In genomic region chr12:123749355-123749754, GRCh38 we compare ENCODE assay signal across 24 cellular contexts. TPM values are rescaled to one million over a fixed set of nuclear protein-coding genes. Genes with fewer than 3 reads are reported as not detected.
DNase-seq lines count a peak whose midpoint lies in the region; ATAC-seq, FAIRE-seq and TF ChIP-seq lines count a peak whose summit lies in the region.
"Had no signal": no experiment of that assay in that cellular context is flagged by ENCODE, and none has a peak within 500 bp of the region (broad histone marks: within the 10 kb centered on the region; RNA-seq: fewer than 3 reads in every experiment).

No MANE protein-coding gene starts in this region.

- H3K9me3 ChIP-seq in astrocyte (ENCODE audit: insufficient read depth, low read depth, low read length) (no peaks in the 10 kb centered on the region), K562 (replicated peaks; ENCODE audit: control insufficient read depth, insufficient read depth, low read depth, low read length) (no peaks in the 10 kb centered on the region), heart left ventricle (no peaks in the 10 kb centered on the region)
- H3K9me3 ChIP-seq: BE2C, BLaER1 had no signal

- peaks cover 6% of the 10 kb centered on the region for H3K4me1 ChIP-seq in astrocyte (ENCODE audit: insufficient read depth, low read length)
- H3K4me1 ChIP-seq in K562 (replicated peaks in 1 of 2; ENCODE audit: control insufficient read depth in 2 of 2, insufficient read depth in 2 of 2, low read length in 2 of 2): peaks cover 0 to 3% of the 10 kb centered on the region in 2 experiments; a peak in 2 of 5 replicates
- peaks cover 0 to 17% (median 0%) of the 10 kb centered on the region in 12 donors for H3K4me1 ChIP-seq in heart left ventricle
- H3K4me1 ChIP-seq: BE2C had no signal

- TF ChIP-seq POLR2A in K562 (conservative IDR thresholded peaks at IDR 0.05): no peak
- TF ChIP-seq POLR2A in heart left ventricle (IDR thresholded peaks at IDR 0.05): no peak

- H3K27ac Mint-ChIP-seq in astrocyte (ENCODE audit: unreplicated experiment) (no peak overlapping the region), natural killer cell (peak overlapping the region in 1 of 2 donors; percentile 72)
- H3K27ac Mint-ChIP-seq: CD14-positive monocyte; CD4-positive, alpha-beta memory T cell had no signal

- no peak overlapping the region for H3K4me3 ChIP-seq in astrocyte (ENCODE audit: insufficient read depth, low read depth, low read length)
- no peak overlapping the region for H3K4me3 ChIP-seq in K562
- no peak overlapping the region for H3K4me3 ChIP-seq in heart left ventricle
- H3K4me3 ChIP-seq: BLaER1 had no signal

- H2AFZ ChIP-seq in astrocyte (ENCODE audit: low read depth, low read length) (no peak overlapping the region), K562 (ENCODE audit: low read depth, low read length) (no peak overlapping the region)

- H3K27ac ChIP-seq in astrocyte (ENCODE audit: low read depth, low read length): no peak overlapping the region
- no peak overlapping the region for H3K27ac ChIP-seq in K562 (ENCODE audit: extremely low read depth, low read depth, low read length)
- no peak overlapping the region for H3K27ac ChIP-seq in heart left ventricle
- H3K27ac ChIP-seq: BLaER1 had no signal

- DNase-seq in astrocyte (ENCODE audit: low read depth): no peak
- no peak for DNase-seq in K562 (ENCODE audit: extremely low read depth in 1 of 4, low spot score in 3 of 4)
- DNase-seq in natural killer cell: no peak
- DNase-seq in DMS79 (lab: John Stamatoyannopoulos, UW): no peak
- no peak for DNase-seq in heart left ventricle
- DNase-seq in NCI-H345 treated with DMSO at 0.1 percent for 48 hours (lab: John Stamatoyannopoulos, UW; ENCODE audit: unreplicated experiment): no peak
- DNase-seq: 8988T; BE2C; C1 segment of cervical spinal cord; CD4-positive, alpha-beta memory T cell; CD4-positive, CD25-positive, alpha-beta regulatory T cell; CD8-positive, alpha-beta memory T cell; COR-L47; DMS 273 treated with DMSO at 0.1 percent for 48 hours; DMS153; DMS53; DMS79 treated with DMSO at 0.1 percent for 48 hours; GF-D8 had no signal

- intact Hi-C loops in K562 (cut with micrococcal nuclease): no loop called here
- intact Hi-C loops in natural killer cell (cut with micrococcal nuclease): no loop called here
- intact Hi-C loops in heart left ventricle (cut with DNase I): no loop called here

- H3K4me1 Mint-ChIP-seq in astrocyte (ENCODE audit: low read depth, unreplicated experiment) (peaks cover 2% of the 10 kb centered on the region), natural killer cell (peaks cover 39 to 43% of the 10 kb centered on the region in 2 donors)

- peaks cover 8% of the 10 kb centered on the region for H4K20me1 ChIP-seq in astrocyte (ENCODE audit: insufficient read depth, low read length)
- no peaks in the 10 kb centered on the region for H4K20me1 ChIP-seq in K562 (replicated peaks; ENCODE audit: control insufficient read depth, insufficient read depth, low read length)
- H4K20me1 ChIP-seq: BLaER1 had no signal

- no TSS peak for BruUV-seq in K562 (replicated peaks; lab: Mats Ljungman, UMichigan)

- in situ Hi-C loops in K562 (cut with MboI): no loop called here

- POLR2A ChIA-PET in K562 (lab: Yijun Ruan, JAX): interaction anchor here (0.8 to 1.1 kb wide), 3 partner anchors 20 to 608 kb away, joined by 3 to 4 read pairs (median 4); no protein-coding TSS in a partner anchor

- 94% methylated on average over 10 of the region's 10 CpGs for WGBS in K562 (ENCODE audit: insufficient coverage, low coverage, missing lambda C conversion rate)
- 96 to 100% (median 98%) methylated on average over 9 to 10 of the region's 10 CpGs for WGBS in heart left ventricle, 4 donors

- H3K4me2 ChIP-seq in astrocyte (ENCODE audit: low read length) (no peak overlapping the region), K562 (ENCODE audit: insufficient read depth, low read length) (no peak overlapping the region)
- H3K4me2 ChIP-seq: BLaER1 had no signal

- CTCF ChIA-PET in K562 (lab: Yijun Ruan, JAX; ENCODE audit: low intra/inter-chr PET ratio): no interaction called here

- ATAC-seq in K562 (no peak), natural killer cell (no peak), heart left ventricle (no peak)

- TF ChIP-seq CTCF in astrocyte (IDR thresholded peaks at IDR 0.05; ENCODE audit: insufficient read depth, low read depth, low read length): no peak
- TF ChIP-seq CTCF in K562 (IDR thresholded peaks at IDR 0.05 in 2 of 3, conservative IDR thresholded peaks at IDR 0.05 in 1 of 3; ENCODE audit: insufficient read depth in 2 of 3, low read depth in 1 of 3, low read length in 3 of 3): no peak
- no peak for TF ChIP-seq CTCF in natural killer cell (IDR thresholded peaks at IDR 0.05)
- TF ChIP-seq CTCF in heart left ventricle (IDR thresholded peaks at IDR 0.05): no peak

- TF ChIP-seq RAD21 in K562 (CRISPR knock-in tag; conservative IDR thresholded peaks at IDR 0.05 in 1 of 2, IDR thresholded peaks at IDR 0.05 in 1 of 2): no peak

- H3K27me3 ChIP-seq in astrocyte (ENCODE audit: insufficient read depth, low read length) (no peaks in the 10 kb centered on the region), K562 (ENCODE audit: control insufficient read depth in 2 of 2, insufficient read depth in 2 of 2, low read length in 2 of 2) (no peaks in the 10 kb centered on the region), heart left ventricle (no peaks in the 10 kb centered on the region)
- H3K27me3 ChIP-seq: BE2C, BLaER1 had no signal

- no peaks in the 10 kb centered on the region for H3K9me3 Mint-ChIP-seq in astrocyte (ENCODE audit: unreplicated experiment)
- no peaks in the 10 kb centered on the region for H3K9me3 Mint-ChIP-seq in natural killer cell
- H3K9me3 Mint-ChIP-seq: CD14-positive monocyte; CD4-positive, CD25-positive, alpha-beta regulatory T cell; CD8-positive, alpha-beta memory T cell had no signal

- H3K27me3 Mint-ChIP-seq in astrocyte (ENCODE audit: low read depth, unreplicated experiment) (no peaks in the 10 kb centered on the region), natural killer cell (ENCODE audit: low read depth in 2 of 2) (no peaks in the 10 kb centered on the region)
- H3K27me3 Mint-ChIP-seq: CD4-positive, alpha-beta memory T cell; CD4-positive, CD25-positive, alpha-beta regulatory T cell had no signal

- TF ChIP-seq EP300 in K562 (IDR thresholded peaks at IDR 0.05; ENCODE audit: low read length): no peak

- no peak overlapping the region for H3K9ac ChIP-seq in astrocyte (ENCODE audit: low read length)
- H3K9ac ChIP-seq in K562 (ENCODE audit: insufficient read depth in 1 of 2, low read depth in 2 of 2, low read length in 2 of 2): no peak overlapping the region
- H3K9ac ChIP-seq: BLaER1 had no signal

- H3K79me2 ChIP-seq in astrocyte (ENCODE audit: insufficient read depth, low read length) (no peaks in the 10 kb centered on the region), K562 (ENCODE audit: control insufficient read depth, insufficient read depth, low read length) (no peaks in the 10 kb centered on the region)

- no peak overlapping the region for H3K4me3 Mint-ChIP-seq in astrocyte (ENCODE audit: unreplicated experiment)
- H3K4me3 Mint-ChIP-seq in natural killer cell: peak overlapping the region; percentile 73
- H3K4me3 Mint-ChIP-seq: CD14-positive monocyte; CD4-positive, alpha-beta memory T cell; CD4-positive, CD25-positive, alpha-beta regulatory T cell; CD8-positive, alpha-beta memory T cell had no signal

- H3K36me3 Mint-ChIP-seq in astrocyte (ENCODE audit: low read depth, unreplicated experiment) (peaks cover 12% of the 10 kb centered on the region), natural killer cell (peaks cover 30% of the 10 kb centered on the region)

- FAIRE-seq in astrocyte (lab: Jason Lieb, UNC) (peak; percentile 13), K562 (lab: Jason Lieb, UNC) (no peak)
- FAIRE-seq: A204.1, G401.6, GM12891, GM19239 had no signal

- H3K36me3 ChIP-seq in astrocyte (ENCODE audit: insufficient read depth, low read length): peaks cover 17% of the 10 kb centered on the region
- peaks cover 84% of the 10 kb centered on the region for H3K36me3 ChIP-seq in K562 (ENCODE audit: control insufficient read depth, insufficient read depth, low read length)
- peaks cover 0 to 98% (median 89%) of the 10 kb centered on the region in 9 donors for H3K36me3 ChIP-seq in heart left ventricle

- no peaks in the 10 kb centered on the region for H3K9me1 ChIP-seq in K562 (ENCODE audit: control insufficient read depth, insufficient read depth, low read length)

RNA-seq across cellular contexts. Expression of gene DNAH10, which starts 12.7 kb away (rescaled TPM):
- total RNA-seq in astrocyte (0.54 and 1.2 TPM in 2 replicates), K562 (2014; rRNA removed) (0.05 and 0.08 TPM in 2 replicates), K562 (2014; rRNA removed; fragmentation: Illumina TruSeq; extraction: Trizol) (0.03 and 0.04 TPM in 2 replicates), K562 (2015; rRNA removed; fragmentation: Illumina TruSeq; extraction: Trizol) (0.04 TPM in 2 replicates), K562 (2021) (0.04 and 0.07 TPM in 2 replicates), natural killer cell (1 to 10 TPM in 1 of 3 donors, under 1 TPM in 2; 0.43 to 1.7 (median 0.94) TPM), heart left ventricle (under 1 TPM in 5 of 9 donors, not detected in 4; 0.11 to 0.45 (median 0.27) TPM)
- 0.16 and 0.46 TPM in 2 replicates for total RNA-seq in K562 (2011; cell fraction: chromatin; rRNA removed; ENCODE audit: low replicate concordance)
- under 0.01 and 0.13 TPM in 2 replicates for total RNA-seq in K562 (2011; cell fraction: nucleolus; rRNA removed)
- total RNA-seq in K562 (2011; cell fraction: nucleoplasm; rRNA removed): 0.07 TPM in 1 of 2 replicates, not detected in the other
- polyA plus RNA-seq in K562 (2011; rRNA removed) (0.01 and 0.06 TPM in 2 replicates), K562 (2014; fragmentation: Illumina TruSeq; extraction: Trizol) (0.01 TPM in 2 replicates), K562 (2014; fragmentation: Nextera tagmentation; extraction: Ambion mirVana) (under 1 TPM in 1 of 2 experiments, not detected in 1; 0.01 TPM), K562 (2014; rRNA removed) (0.01 TPM in 1 of 2 replicates, not detected in the other), heart left ventricle (under 1 TPM; 0.04 to 0.11 TPM)
- polyA plus RNA-seq in K562 (2011; cell fraction: cytosol; rRNA removed): under 0.01 TPM in 1 of 2 replicates, not detected in the other
- polyA plus RNA-seq in K562 (2011; cell fraction: nucleus; rRNA removed): 0.15 and 0.26 TPM in 2 replicates
- polyA plus RNA-seq in K562 (2012): 0.07 and 0.54 TPM in 2 replicates
- polyA minus RNA-seq in K562 (2011; rRNA and poly(A)+ RNA removed): 0.07 and 0.18 TPM in 2 replicates
- not detected in 2 replicates for polyA minus RNA-seq in K562 (2011; cell fraction: cytosol; rRNA and poly(A)+ RNA removed)
- polyA minus RNA-seq in K562 (2011; cell fraction: nucleus; rRNA and poly(A)+ RNA removed): 0.11 and 0.13 TPM in 2 replicates
- polyA plus RNA-seq: CD14-positive monocyte; CD8-positive, alpha-beta memory T cell had no signal

RNA-seq across cellular contexts. Expression of gene ATP6V0A2, which starts 37.2 kb away (rescaled TPM):
- total RNA-seq in astrocyte (25.5 and 26.2 TPM in 2 replicates), K562 (2014; rRNA removed) (29.0 and 32.3 TPM in 2 replicates), K562 (2014; rRNA removed; fragmentation: Illumina TruSeq; extraction: Trizol) (42.7 and 45.5 TPM in 2 replicates), K562 (2015; rRNA removed; fragmentation: Illumina TruSeq; extraction: Trizol) (27.8 and 30.9 TPM in 2 replicates), K562 (2021) (49.9 and 55.9 TPM in 2 replicates), natural killer cell (10 to 100 TPM; 47.7 to 69.5 (median 56.5) TPM), heart left ventricle (10 to 100 TPM in 7 of 9 donors, 1 to 10 TPM in 2; 7.6 to 15.2 (median 11.8) TPM)
- total RNA-seq in K562 (2011; cell fraction: chromatin; rRNA removed; ENCODE audit: low replicate concordance): 208 and 240 TPM in 2 replicates
- 116 and 135 TPM in 2 replicates for total RNA-seq in K562 (2011; cell fraction: nucleolus; rRNA removed)
- 161 and 192 TPM in 2 replicates for total RNA-seq in K562 (2011; cell fraction: nucleoplasm; rRNA removed)
- polyA plus RNA-seq in K562 (2011; rRNA removed) (85.5 and 97.9 TPM in 2 replicates), K562 (2014; fragmentation: Illumina TruSeq; extraction: Trizol) (27.7 TPM in 2 replicates), K562 (2014; fragmentation: Nextera tagmentation; extraction: Ambion mirVana) (10 to 100 TPM in 1 of 2 experiments, 1 to 10 TPM in 1; 7.4 to 20.5 TPM), K562 (2014; rRNA removed) (23.1 and 29.4 TPM in 2 replicates), heart left ventricle (1 to 10 TPM; 4.3 to 8.4 TPM)
- polyA plus RNA-seq in K562 (2011; cell fraction: cytosol; rRNA removed): 57.3 and 65.6 TPM in 2 replicates
- 112 and 116 TPM in 2 replicates for polyA plus RNA-seq in K562 (2011; cell fraction: nucleus; rRNA removed)
- polyA plus RNA-seq in K562 (2012): 22.0 and 23.5 TPM in 2 replicates
- polyA minus RNA-seq in K562 (2011; rRNA and poly(A)+ RNA removed): 121 and 128 TPM in 2 replicates
- 54.0 and 68.3 TPM in 2 replicates for polyA minus RNA-seq in K562 (2011; cell fraction: cytosol; rRNA and poly(A)+ RNA removed)
- polyA minus RNA-seq in K562 (2011; cell fraction: nucleus; rRNA and poly(A)+ RNA removed): 64.2 and 86.7 TPM in 2 replicates
